Comparison of ENCODE assay signal across 26 cellular contexts in the genomic region with DNA sequence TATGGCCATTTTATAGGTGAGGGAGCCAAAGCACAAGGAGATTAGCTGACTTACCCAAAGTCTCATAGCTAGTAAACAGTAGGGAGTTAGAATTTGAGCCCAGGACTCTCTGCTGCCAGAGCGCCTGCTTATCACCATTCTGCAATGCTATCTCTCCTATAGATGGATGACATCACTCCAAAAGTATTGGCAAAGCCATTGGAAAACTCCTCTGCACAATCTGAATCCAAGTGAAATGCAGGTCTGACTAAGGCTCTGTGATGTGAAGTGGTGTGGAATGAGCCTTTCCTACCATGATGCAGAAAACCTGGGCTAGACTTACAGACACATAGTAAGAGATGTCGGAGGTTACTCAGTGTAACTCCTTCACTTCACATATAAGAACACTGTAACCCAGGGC.
"Had no signal": no experiment of that assay in that cellular context is flagged by ENCODE, and none has a peak within 500 bp of the region (broad histone marks: within the 10 kb centered on the region; RNA-seq: fewer than 3 reads in every experiment).

No MANE protein-coding gene starts in this region.

- H3K36me3 ChIP-seq: esophagus squamous epithelium, prostate gland, right atrium auricular region, sigmoid colon, stomach, thyroid gland, upper lobe of left lung had no signal

- H3K4me1 ChIP-seq: esophagus squamous epithelium, prostate gland, right atrium auricular region, sigmoid colon, stomach, thyroid gland, upper lobe of left lung had no signal

- DNase-seq: dermis blood vessel endothelial cell; effector memory CD4-positive, alpha-beta T cell; erythroblast; esophagus squamous epithelium; hypothalamus; immature natural killer cell; kidney; midbrain; naive thymus-derived CD8-positive, alpha-beta T cell; nephron progenitor cell; nucleus accumbens; sigmoid colon; stimulated activated CD4-positive, alpha-beta T cell treated with anti-CD3 and anti-CD28 coated beads, Interleukin-2, amount 100 ng/mL, for 24 hours; stimulated activated CD4-positive, alpha-beta T cell treated with anti-CD3 and anti-CD28 coated beads, Interleukin-4, amount 100 ng/mL, for 24 hours; stimulated activated naive CD4-positive, alpha-beta T cell treated with Interleukin-2 at 50 U/mL for 16 hours; stomach; thyroid gland had no signal

- ATAC-seq: left lobe of liver; naive thymus-derived CD8-positive, alpha-beta T cell; stimulated activated effector memory CD8-positive, alpha-beta T cell treated with anti-CD3 and anti-CD28 coated beads, Interleukin-12 subunit alpha, Interleukin-12 subunit beta, amount 100 ng/mL, for 72 hours had no signal

- H3K9me3 ChIP-seq: esophagus squamous epithelium, prostate gland, right atrium auricular region, sigmoid colon, stomach, thyroid gland, upper lobe of left lung had no signal

- H3K27ac ChIP-seq: coronary artery, esophagus squamous epithelium, prostate gland, right atrium auricular region, sigmoid colon, stomach, thyroid gland, upper lobe of left lung had no signal

- H3K4me3 ChIP-seq: coronary artery, esophagus squamous epithelium, lung, prostate gland, right atrium auricular region, sigmoid colon, stomach, thyroid gland, upper lobe of left lung had no signal

- H3K27me3 ChIP-seq: esophagus squamous epithelium, right atrium auricular region, sigmoid colon, stomach, thyroid gland, upper lobe of left lung had no signal

- FAIRE-seq: frontal cortex, kidney, urothelium cell line had no signal
